Comparison of ENCODE assay signal across 9 cellular contexts in genomic region chr9:30048396-30048795, GRCh38.
"Had no signal": no experiment of that assay in that cellular context is flagged by ENCODE, and none has a peak within 500 bp of the region (broad histone marks: within the 10 kb centered on the region; RNA-seq: fewer than 3 reads in every experiment).

No MANE protein-coding gene starts in this region.

- H3K4me3 ChIP-seq: GM23248, HAP-1 had no signal

- H3K27me3 Mint-ChIP-seq: IgD-negative memory B cell had no signal

- H3K27ac ChIP-seq: GM23248, HL-60 had no signal

- H3K4me1 Mint-ChIP-seq: IgD-negative memory B cell had no signal

- H3K9ac ChIP-seq: GM23248 had no signal

- H3K27ac Mint-ChIP-seq: HFFc6, IgD-negative memory B cell had no signal

- H3K9me3 ChIP-seq: HAP-1 had no signal

- H3K4me1 ChIP-seq: HAP-1 had no signal

- H3K36me3 ChIP-seq: HAP-1 had no signal

- ATAC-seq: HCT116 had no signal

- H3K9me3 Mint-ChIP-seq: HFFc6 had no signal

- H3K4me3 Mint-ChIP-seq: HFFc6, IgD-negative memory B cell had no signal

- DNase-seq: GM23248, GOT3, H7, HFFc6, KBM-7 had no signal

- H2AFZ ChIP-seq: GM23248 had no signal

- H3K36me3 Mint-ChIP-seq: IgD-negative memory B cell had no signal
